ENCODE assay signal across 23 cellular contexts in the genomic region with DNA sequence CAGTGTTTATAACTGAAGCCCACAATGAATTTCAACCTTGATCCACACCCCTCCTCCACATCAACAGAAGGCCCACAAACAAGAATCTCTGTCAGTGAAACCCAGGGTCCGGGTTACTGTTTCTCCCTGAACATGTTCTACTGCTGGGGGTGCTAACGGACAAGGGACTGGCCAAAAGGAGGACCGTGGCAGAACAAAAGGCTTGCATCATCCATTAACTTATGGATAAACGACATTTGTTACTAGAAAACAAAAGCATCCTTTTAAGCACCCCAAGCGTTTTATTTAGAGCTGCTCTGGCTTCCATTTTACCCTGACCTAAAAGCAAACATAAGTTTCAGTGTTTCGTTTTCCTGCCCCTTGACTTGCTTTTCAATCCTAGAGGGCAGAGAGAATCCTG.
"Had no signal": no experiment of that assay in that cellular context is flagged by ENCODE, and none has a peak within 500 bp of the region (broad histone marks: within the 10 kb centered on the region; RNA-seq: fewer than 3 reads in every experiment).

No MANE protein-coding gene starts in this region.

- H3K27ac ChIP-seq: brain microvascular endothelial cell, cardiac muscle cell, KMS-11, Peyer's patch, SJSA1 had no signal

- H3K4me2 ChIP-seq: KMS-11 had no signal

- H3K9me3 ChIP-seq: MG63, Peyer's patch, SJSA1 had no signal

- H3K9ac ChIP-seq: KMS-11 had no signal

- H3K4me1 ChIP-seq: Peyer's patch, SJSA1 had no signal

- DNase-seq: activated CD4-positive, alpha-beta T cell treated with anti-CD3 and anti-CD28 coated beads for 4 hours; activated CD8-positive, alpha-beta memory T cell treated with anti-CD3 and anti-CD28 coated beads, Interleukin-2, amount 50 U/mL, for 48 hours; activated CD8-positive, alpha-beta T cell treated with anti-CD3 and anti-CD28 coated beads for 36 hours; activated effector memory CD4-positive, alpha-beta T cell treated with Interleukin-2 at 50 U/mL for 16 hours; activated naive CD4-positive, alpha-beta T cell; activated T-cell treated with anti-CD3 and anti-CD28 coated beads, Interleukin-2, amount 50 U/mL, for 1 hour; brain microvascular endothelial cell; MG63; MV-4-11; NCI-H1092 treated with DMSO at 0.1 percent for 48 hours; NCI-H1417 treated with DMSO at 0.1 percent for 48 hours; NCI-H1694 treated with DMSO at 0.1 percent for 48 hours; NCI-H2029 treated with DMSO at 0.1 percent for 48 hours; NCI-H345; NCI-H510A; NCI-H69; Peyer's patch; SHP77 had no signal

- H3K4me3 ChIP-seq: cardiac muscle cell, MG63, Peyer's patch, SJSA1 had no signal

- ATAC-seq: activated CD4-positive, CD25-positive, alpha-beta regulatory T cell treated with anti-CD3 and anti-CD28 coated beads, Interleukin-2, amount 50 U/mL, for 24 hours; activated CD8-positive, alpha-beta T cell treated with anti-CD3 and anti-CD28 coated beads for 36 hours; SK-N-SH treated with all-trans-retinoic acid at 6 μM for 48 hours had no signal

- H3K27me3 ChIP-seq: brain microvascular endothelial cell, MG63, Peyer's patch, SJSA1 had no signal
